7 cellular contexts compared by ENCODE assay signal in the genomic region with DNA sequence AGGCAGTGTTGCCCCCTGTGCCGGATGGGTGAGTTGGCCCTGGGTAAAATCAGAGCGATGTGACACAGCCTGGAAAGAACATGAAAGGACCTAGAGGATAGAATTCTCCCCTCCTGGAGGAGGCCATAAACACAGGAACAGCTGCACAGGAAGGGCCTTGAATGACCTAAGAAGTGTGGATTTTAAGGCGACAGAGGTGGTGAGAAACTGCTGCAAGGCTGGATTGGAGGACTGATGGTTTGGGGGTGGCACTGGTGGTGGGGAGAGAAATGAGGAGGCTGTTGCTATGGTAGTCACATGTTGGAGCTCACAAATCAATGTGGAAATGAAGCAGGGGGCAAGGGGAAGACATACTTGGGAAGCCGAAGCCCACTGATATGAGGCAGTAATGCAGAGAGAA. TPM values are rescaled to one million over a fixed set of nuclear protein-coding genes. Genes with fewer than 3 reads are reported as not detected.
DNase-seq lines count a peak whose midpoint lies in the region; ATAC-seq and TF ChIP-seq lines count a peak whose summit lies in the region.

No MANE protein-coding gene starts in this region.

- BruUV-seq in HCT116 (replicated peaks; lab: Mats Ljungman, UMichigan): no TSS peak

- no peaks in the 10 kb centered on the region for H3K36me3 Mint-ChIP-seq in activated CD8-positive, alpha-beta T cell treated with anti-CD3 and anti-CD28 coated beads for 36 hours (ENCODE audit: low read depth)
- H3K36me3 Mint-ChIP-seq in stimulated activated naive B cell treated with anti-CD40 and anti-IgM and Interleukin-4, amounts not matched to agents 10 μg/mL and 1 μg/mL and 100 μg/mL, for 72 hours: no peaks in the 10 kb centered on the region

- RAD21 ChIA-PET in HCT116 (lab: Charles Lee; ENCODE audit: low non-redundant PET in 1 of 2, low total read pairs in 2 of 2, uncharacterized antibody in 2 of 2, unreplicated experiment in 2 of 2): no interaction called here

- H3K79me2 ChIP-seq in HCT116 (ENCODE audit: insufficient read depth, low read length): no peaks in the 10 kb centered on the region

- POLR2A ChIA-PET in HCT116 (lab: Charles Lee): interaction anchor here (1.3 to 1.4 kb wide), 2 partner anchors 12 to 18 kb away, joined by 3 to 4 read pairs; no protein-coding TSS in a partner anchor
- POLR2A ChIA-PET in activated CD8-positive, alpha-beta T cell treated with anti-CD3 and anti-CD28 coated beads for 36 hours (lab: Charles Lee): interaction anchor here (0.7 to 2.4 kb wide), 7 partner anchors 15 to 113 kb away, joined by 3 to 8 read pairs (median 4); no protein-coding TSS in a partner anchor

- H3K4me1 ChIP-seq in HCT116 (ENCODE audit: control insufficient read depth in 1 of 2, insufficient read depth in 2 of 2, low read length in 2 of 2) (peaks cover 38 to 59% of the 10 kb centered on the region in 2 experiments), iPS-20b (ENCODE audit: insufficient read depth, low read length) (peaks cover 26% of the 10 kb centered on the region)

- CTCF ChIA-PET in HCT116 (lab: Charles Lee): interaction anchor here (1.1 to 1.6 kb wide), 2 partner anchors 11 to 113 kb away, joined by 3 to 8 read pairs; no protein-coding TSS in a partner anchor
- CTCF ChIA-PET in activated CD8-positive, alpha-beta T cell treated with anti-CD3 and anti-CD28 coated beads for 36 hours (lab: Charles Lee): interaction anchor here (0.8 to 4.7 kb wide), 8 partner anchors 9 to 179 kb away, joined by 3 to 36 read pairs (median 4); no protein-coding TSS in a partner anchor

- no peak for TF ChIP-seq RAD21 in HCT116 (IDR thresholded peaks at IDR 0.05; ENCODE audit: low read depth)

- H3K27me3 ChIP-seq in HCT116 (ENCODE audit: insufficient read depth, low read length): no peaks in the 10 kb centered on the region
- peaks cover 22% of the 10 kb centered on the region for H3K27me3 ChIP-seq in iPS-20b (ENCODE audit: insufficient read depth, low read length)

- H3K27me3 Mint-ChIP-seq in activated CD8-positive, alpha-beta T cell treated with anti-CD3 and anti-CD28 coated beads for 36 hours: no peaks in the 10 kb centered on the region
- H3K27me3 Mint-ChIP-seq in stimulated activated naive B cell treated with anti-CD40 and anti-IgM and Interleukin-4, amounts not matched to agents 10 μg/mL and 1 μg/mL and 100 μg/mL, for 72 hours: no peaks in the 10 kb centered on the region

- H3K9me3 ChIP-seq in HCT116 (ENCODE audit: control insufficient read depth in 1 of 2, insufficient read depth in 1 of 2, low read depth in 1 of 2, low read length in 2 of 2) (no peaks in the 10 kb centered on the region), iPS-20b (ENCODE audit: insufficient read depth, low read depth, low read length) (no peaks in the 10 kb centered on the region)

- H3K9me2 ChIP-seq in HCT116 (ENCODE audit: insufficient read depth): no peaks in the 10 kb centered on the region

- H3K27ac ChIP-seq in HCT116 (ENCODE audit: low read depth, low read length): peak overlapping the region; percentile 64
- H3K27ac ChIP-seq in iPS-20b (ENCODE audit: low read length): peak overlapping the region; percentile 55

- H3K9ac ChIP-seq in HCT116 (ENCODE audit: low read length) (peak overlapping the region; percentile 72), iPS-20b (ENCODE audit: low read depth, low read length) (peak overlapping the region; percentile 83; the same call in 1 of the 2 replicates)

- no peak overlapping the region for H2AFZ ChIP-seq in HCT116 (ENCODE audit: low read depth, low read length, poor library complexity, severe bottlenecking)

- no peaks in the 10 kb centered on the region for H4K20me1 ChIP-seq in HCT116 (ENCODE audit: insufficient read depth)

- TF ChIP-seq CTCF in HCT116 (IDR thresholded peaks at IDR 0.05 in 2 of 3, conservative IDR thresholded peaks at IDR 0.05 in 1 of 3; ENCODE audit: borderline replicate concordance in 1 of 3, insufficient read depth in 1 of 3, low read depth in 2 of 3, low read length in 2 of 3): no peak
- no peak for TF ChIP-seq CTCF in activated CD8-positive, alpha-beta T cell treated with anti-CD3 and anti-CD28 coated beads for 36 hours (IDR thresholded peaks at IDR 0.05)

- intact Hi-C loops in HCT116 (cut with micrococcal nuclease): no loop called here
- intact Hi-C loops in activated CD8-positive, alpha-beta T cell treated with anti-CD3 and anti-CD28 coated beads for 36 hours (cut with micrococcal nuclease): no loop called here

- H3K4me2 ChIP-seq in HCT116 (ENCODE audit: low read length): peak overlapping the region; percentile 92

- DNase-seq in HCT116 (ENCODE audit: low read depth, low spot score) (no peak), medulla oblongata (ENCODE audit: extremely low spot score) (no peak)
- peak; percentile 55 for DNase-seq in activated CD8-positive, alpha-beta T cell treated with anti-CD3 and anti-CD28 coated beads for 36 hours
- no peak for DNase-seq in stimulated activated naive B cell treated with anti-CD40 and anti-IgM and Interleukin-4, amounts not matched to agents 10 μg/mL and 1 μg/mL and 100 μg/mL, for 72 hours

- peak overlapping the region; percentile 69 for H3K4me3 Mint-ChIP-seq in activated CD8-positive, alpha-beta T cell treated with anti-CD3 and anti-CD28 coated beads for 36 hours
- H3K4me3 Mint-ChIP-seq in stimulated activated naive B cell treated with anti-CD40 and anti-IgM and Interleukin-4, amounts not matched to agents 10 μg/mL and 1 μg/mL and 100 μg/mL, for 72 hours: peak overlapping the region; percentile 23

- peaks cover 2% of the 10 kb centered on the region for H3K9me3 Mint-ChIP-seq in activated CD8-positive, alpha-beta T cell treated with anti-CD3 and anti-CD28 coated beads for 36 hours
- H3K9me3 Mint-ChIP-seq in stimulated activated naive B cell treated with anti-CD40 and anti-IgM and Interleukin-4, amounts not matched to agents 10 μg/mL and 1 μg/mL and 100 μg/mL, for 72 hours: no peaks in the 10 kb centered on the region

- peak overlapping the region; percentile 56 to 61 for H3K4me3 ChIP-seq in HCT116 (replicated peaks in 1 of 2; ENCODE audit: low read depth in 1 of 2, low read length in 2 of 2)
- peak overlapping the region; percentile 81 for H3K4me3 ChIP-seq in iPS-20b (ENCODE audit: low read length)

- peak overlapping the region; percentile 84 for H3K27ac Mint-ChIP-seq in activated CD8-positive, alpha-beta T cell treated with anti-CD3 and anti-CD28 coated beads for 36 hours
- H3K27ac Mint-ChIP-seq in stimulated activated naive B cell treated with anti-CD40 and anti-IgM and Interleukin-4, amounts not matched to agents 10 μg/mL and 1 μg/mL and 100 μg/mL, for 72 hours: no peak overlapping the region

- H3K36me3 ChIP-seq in HCT116 (ENCODE audit: control insufficient read depth in 1 of 2, insufficient read depth in 2 of 2, low read length in 2 of 2) (no peaks in the 10 kb centered on the region), iPS-20b (ENCODE audit: insufficient read depth, low read depth, low read length) (no peaks in the 10 kb centered on the region)

- ATAC-seq in HCT116: no peak
- ATAC-seq in activated CD8-positive, alpha-beta T cell treated with anti-CD3 and anti-CD28 coated beads for 36 hours: peak; percentile 9
- no peak for ATAC-seq in stimulated activated naive B cell treated with anti-CD40 and anti-IgM and Interleukin-4, amounts not matched to agents 10 μg/mL and 1 μg/mL and 100 μg/mL, for 72 hours (replicated peaks)
- no peak for ATAC-seq in HG02610 (IDR thresholded peaks at IDR 0.05; ENCODE audit: unreplicated experiment)
- no peak for ATAC-seq in GM21825 (IDR thresholded peaks at IDR 0.05; ENCODE audit: unreplicated experiment)

- H3K4me1 Mint-ChIP-seq in activated CD8-positive, alpha-beta T cell treated with anti-CD3 and anti-CD28 coated beads for 36 hours (ENCODE audit: low read depth): peaks cover 54% of the 10 kb centered on the region
- peaks cover 24 to 28% of the 10 kb centered on the region in 2 donors for H3K4me1 Mint-ChIP-seq in stimulated activated naive B cell treated with anti-CD40 and anti-IgM and Interleukin-4, amounts not matched to agents 10 μg/mL and 1 μg/mL and 100 μg/mL, for 72 hours

- TF ChIP-seq POLR2A in HCT116 (IDR thresholded peaks at IDR 0.05; ENCODE audit: borderline replicate concordance, extremely low read depth, insufficient read depth, insufficient read length): no peak

TF ChIP-seq in HCT116, 20 proteins besides CTCF, POLR2A, EP300 and RAD21 (continues in another document):
- TF ChIP-seq ZNF274 (IDR thresholded peaks at IDR 0.05; ENCODE audit: low read depth, low read length) (no peak), EGR1 (IDR thresholded peaks at IDR 0.05; ENCODE audit: low read depth) (no peak), TCF7L2 (IDR thresholded peaks at IDR 0.05; ENCODE audit: borderline replicate concordance, extremely low read depth, insufficient read depth, insufficient read length) (no peak)
- TF ChIP-seq, protein P1, sequence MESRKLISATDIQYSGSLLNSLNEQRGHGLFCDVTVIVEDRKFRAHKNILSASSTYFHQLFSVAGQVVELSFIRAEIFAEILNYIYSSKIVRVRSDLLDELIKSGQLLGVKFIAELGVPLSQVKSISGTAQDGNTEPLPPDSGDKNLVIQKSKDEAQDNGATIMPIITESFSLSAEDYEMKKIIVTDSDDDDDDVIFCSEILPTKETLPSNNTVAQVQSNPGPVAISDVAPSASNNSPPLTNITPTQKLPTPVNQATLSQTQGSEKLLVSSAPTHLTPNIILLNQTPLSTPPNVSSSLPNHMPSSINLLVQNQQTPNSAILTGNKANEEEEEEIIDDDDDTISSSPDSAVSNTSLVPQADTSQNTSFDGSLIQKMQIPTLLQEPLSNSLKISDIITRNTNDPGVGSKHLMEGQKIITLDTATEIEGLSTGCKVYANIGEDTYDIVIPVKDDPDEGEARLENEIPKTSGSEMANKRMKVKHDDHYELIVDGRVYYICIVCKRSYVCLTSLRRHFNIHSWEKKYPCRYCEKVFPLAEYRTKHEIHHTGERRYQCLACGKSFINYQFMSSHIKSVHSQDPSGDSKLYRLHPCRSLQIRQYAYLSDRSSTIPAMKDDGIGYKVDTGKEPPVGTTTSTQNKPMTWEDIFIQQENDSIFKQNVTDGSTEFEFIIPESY (IDR thresholded peaks at IDR 0.05; ENCODE audit: extremely low read depth, insufficient replicate concordance, low read length): no peak

RNA-seq across cellular contexts. Expression of a gene that starts 13.8 kb away (rescaled TPM):
- total RNA-seq in HCT116 (2021; ENCODE audit: unreplicated experiment): not detected
- 0.01 TPM in 1 of 2 replicates, not detected in the other for polyA plus RNA-seq in HCT116 (2012)
- total RNA-seq in activated CD8-positive, alpha-beta T cell treated with anti-CD3 and anti-CD28 coated beads for 36 hours: 1 to 10 TPM; 2.5 TPM

RNA-seq across cellular contexts. Expression of a gene that starts 25.2 kb away (rescaled TPM):
- total RNA-seq in HCT116 (2021; ENCODE audit: unreplicated experiment): 15.0 TPM
- polyA plus RNA-seq in HCT116 (2012): 22.5 and 60.5 TPM in 2 replicates
- total RNA-seq in activated CD8-positive, alpha-beta T cell treated with anti-CD3 and anti-CD28 coated beads for 36 hours: 10 to 100 TPM; 88.0 to 88.3 TPM
